Comparison of ENCODE assay signal across 19 cellular contexts in genomic region chr6:56532766-56533551, GRCh38.
DNase-seq lines count a peak whose midpoint lies in the region; ATAC-seq and TF ChIP-seq lines count a peak whose summit lies in the region.
"Had no signal": no experiment of that assay in that cellular context is flagged by ENCODE, and none has a peak within 500 bp of the region (broad histone marks: within the 10 kb centered on the region; RNA-seq: fewer than 3 reads in every experiment).

No MANE protein-coding gene starts in this region.

- TF ChIP-seq POLR2A in gastroesophageal sphincter (IDR thresholded peaks at IDR 0.05) (no peak), sigmoid colon (IDR thresholded peaks at IDR 0.05) (no peak), gastrocnemius medialis (IDR thresholded peaks at IDR 0.05) (no peak)

- ATAC-seq in HG02759 (IDR thresholded peaks at IDR 0.05; ENCODE audit: unreplicated experiment) (peak; percentile 69), gastroesophageal sphincter (no peak), gastrocnemius medialis (no peak)
- ATAC-seq: activated T-helper 17 cell treated with anti-CD3 and anti-CD28 coated beads, Interleukin-2, amount 50 U/mL, for 72 hours had no signal

- DNase-seq in NCI-H1105 treated with DMSO at 0.1 percent for 48 hours (lab: John Stamatoyannopoulos, UW) (peak; percentile 45), NCI-H1105 (lab: John Stamatoyannopoulos, UW) (no peak), sigmoid colon (no peak), nucleus accumbens (lab: John Stamatoyannopoulos, UW) (no peak), BE2C (no peak), gastrocnemius medialis (no peak)
- DNase-seq: 8988T; activated CD4-positive, alpha-beta T cell treated with anti-CD3 and anti-CD28 coated beads, Interleukin-2, amount 10 ng/mL, durations not matched to agents 7 days and 5 days; activated naive CD8-positive, alpha-beta T cell treated with anti-CD3 and anti-CD28 coated beads for 36 hours; AML-193; effector memory CD4-positive, alpha-beta T cell; GM23248; NCI-H226; SIG-M5; spleen; T-helper 1 cell had no signal

- intact Hi-C loops in sigmoid colon (cut with DNase I) (no loop called here), gastrocnemius medialis (cut with DNase I; ENCODE audit: low total_unique reads) (no loop called here)

- TF ChIP-seq CTCF in gastroesophageal sphincter (IDR thresholded peaks at IDR 0.05) (no peak), sigmoid colon (IDR thresholded peaks at IDR 0.05) (no peak), BE2C (IDR thresholded peaks at IDR 0.05; ENCODE audit: low read depth, low read length) (no peak), gastrocnemius medialis (IDR thresholded peaks at IDR 0.05 in 4 of 5, conservative IDR thresholded peaks at IDR 0.05 in 1 of 5) (no peak)

- no peak for TF ChIP-seq EP300 in gastroesophageal sphincter (IDR thresholded peaks at IDR 0.05)
- no peak for TF ChIP-seq EP300 in sigmoid colon (IDR thresholded peaks at IDR 0.05)

- H3K4me3 ChIP-seq in gastroesophageal sphincter (no peak overlapping the region), sigmoid colon (no peak overlapping the region), BE2C (ENCODE audit: low read depth, low read length) (no peak overlapping the region), gastrocnemius medialis (no peak overlapping the region)
- H3K4me3 ChIP-seq: GM23248, spleen had no signal

- H3K27ac ChIP-seq in gastroesophageal sphincter (peak overlapping the region; percentile 35 to 80 (median 64)), sigmoid colon (peak overlapping the region; percentile 15 to 96 (median 70)), gastrocnemius medialis (no peak overlapping the region)
- H3K27ac ChIP-seq: GM23248, spleen had no signal

- H3K4me1 ChIP-seq in gastroesophageal sphincter (peaks cover 21 to 100% (median 33%) of the 10 kb centered on the region in 3 donors), sigmoid colon (peaks cover 0 to 99% (median 74%) of the 10 kb centered on the region in 4 donors), BE2C (no peaks in the 10 kb centered on the region), gastrocnemius medialis (peaks cover 18 to 24% of the 10 kb centered on the region in 2 donors)
- H3K4me1 ChIP-seq: spleen had no signal

- H3K9me3 ChIP-seq in gastroesophageal sphincter (no peaks in the 10 kb centered on the region), sigmoid colon (no peaks in the 10 kb centered on the region), BE2C (no peaks in the 10 kb centered on the region), gastrocnemius medialis (no peaks in the 10 kb centered on the region)
- H3K9me3 ChIP-seq: spleen had no signal

- H3K36me3 ChIP-seq in gastroesophageal sphincter = peaks cover 0 to 87% of the 10 kb centered on the region in 2 donors
- peaks cover 4 to 92% (median 31%) of the 10 kb centered on the region in 4 donors for H3K36me3 ChIP-seq in sigmoid colon
- H3K36me3 ChIP-seq in BE2C = peaks cover 42% of the 10 kb centered on the region
- peaks cover 0 to 57% of the 10 kb centered on the region in 2 donors for H3K36me3 ChIP-seq in gastrocnemius medialis

- in situ Hi-C loops in gastrocnemius medialis (cut with MboI; ENCODE audit: low sequenced_read_pairs in 4 of 4) = no loop called here

- WGBS in gastroesophageal sphincter (ENCODE audit: low coverage in 1 of 2), 2 donors = 45 to 50% methylated on average over 4 to 5 of the region's 5 CpGs
- WGBS in sigmoid colon, 2 donors = 69 to 72% methylated on average over 5 of the region's 5 CpGs

- no peaks in the 10 kb centered on the region for H3K27me3 ChIP-seq in gastroesophageal sphincter
- no peaks in the 10 kb centered on the region for H3K27me3 ChIP-seq in sigmoid colon
- no peaks in the 10 kb centered on the region for H3K27me3 ChIP-seq in BE2C
- no peaks in the 10 kb centered on the region for H3K27me3 ChIP-seq in gastrocnemius medialis
- H3K27me3 ChIP-seq: spleen had no signal

Comparison
In these comparisons a context has a peak if more than half of its experiments do, and no peak if none do; other contexts are left out.
1. H3K27ac ChIP-seq: peak in gastroesophageal sphincter (4 of 4) and sigmoid colon (4 of 4); none in gastrocnemius medialis (0 of 4).